22 cellular contexts compared by ENCODE assay signal in the genomic region with DNA sequence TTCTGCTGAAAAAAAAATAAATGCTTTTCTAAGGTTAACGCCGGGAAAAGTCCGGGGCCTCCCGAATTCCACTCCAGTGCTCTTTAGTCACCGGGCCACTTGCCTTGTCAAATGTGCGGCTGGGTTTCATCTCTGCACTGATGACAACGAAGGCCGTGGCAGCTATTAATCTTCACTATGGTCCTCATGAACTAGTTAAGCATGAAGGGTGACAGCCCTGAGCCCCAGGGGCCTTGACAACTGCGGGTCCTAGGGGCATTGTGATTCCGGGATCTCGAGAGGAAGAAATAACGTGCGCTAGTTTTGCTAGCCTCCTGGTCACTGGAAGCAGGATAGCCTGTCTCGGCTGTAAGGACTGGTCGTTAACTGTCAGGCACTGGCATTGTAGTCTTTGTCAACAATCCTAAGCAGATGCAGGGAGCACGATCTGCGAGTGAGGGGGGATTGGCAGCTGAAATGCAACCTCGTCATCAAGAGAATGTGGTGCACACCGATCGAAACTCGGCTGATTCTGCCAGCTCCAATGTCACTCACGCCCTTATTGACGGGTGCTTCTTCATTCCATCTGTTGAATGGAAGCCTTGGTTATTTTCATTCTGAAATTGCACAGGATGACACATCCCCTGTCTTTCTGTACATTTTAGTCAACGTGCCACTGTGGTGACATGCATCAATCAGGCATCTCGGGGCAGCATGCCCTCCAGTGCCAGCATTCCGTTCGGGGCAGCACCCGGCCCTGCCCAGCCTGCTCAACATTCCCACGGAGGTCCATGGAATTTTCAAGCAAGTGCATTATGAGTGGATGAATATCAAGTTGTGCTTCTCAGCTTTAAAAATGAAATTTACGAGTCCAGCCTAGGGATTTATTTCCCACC. TPM values are rescaled to one million over a fixed set of nuclear protein-coding genes. Genes with fewer than 3 reads are reported as not detected.
A peak's percentile ranks its signal among the peaks of the same experiment; 100 is the strongest.
DNase-seq lines count a peak whose midpoint lies in the region; TF ChIP-seq lines count a peak whose summit lies in the region.
"Had no signal": no experiment of that assay in that cellular context is flagged by ENCODE, and none has a peak within 500 bp of the region (broad histone marks: within the 10 kb centered on the region; RNA-seq: fewer than 3 reads in every experiment).

No MANE protein-coding gene starts in this region.

- H3K9me3 ChIP-seq in HEK293 (ENCODE audit: control insufficient read depth, insufficient read depth, low read depth, low read length) (no peaks in the 10 kb centered on the region), colonic mucosa (no peaks in the 10 kb centered on the region), trophoblast cell (ENCODE audit: insufficient read depth, low read depth, low read length) (peaks cover 3% of the 10 kb centered on the region), ascending aorta (no peaks in the 10 kb centered on the region)

- no peak overlapping the region for H3K4ac ChIP-seq in trophoblast cell (ENCODE audit: low read depth, low read length)

- no peak overlapping the region for H2BK12ac ChIP-seq in trophoblast cell (ENCODE audit: low read length)

- no peak overlapping the region for H4K8ac ChIP-seq in trophoblast cell (ENCODE audit: low read depth, low read length)

- CTCF ChIA-PET in HEK293 (lab: Yijun Ruan, JAX) = interaction anchor here (0.6 kb wide), 2 partner anchors 352 to 384 kb away, joined by 3 read pairs; no protein-coding TSS in a partner anchor

- TF ChIP-seq CTCF in HEK293 (tag by site-specific recombination; IDR thresholded peaks at IDR 0.05) = no peak
- TF ChIP-seq CTCF in colonic mucosa (IDR thresholded peaks at IDR 0.05) = no peak
- TF ChIP-seq CTCF in ascending aorta (IDR thresholded peaks at IDR 0.05) = no peak

- H2BK120ac ChIP-seq in trophoblast cell (ENCODE audit: insufficient read depth, low read length, poor library complexity) = no peak overlapping the region

- intact Hi-C loops in colonic mucosa (cut with DNase I) = no loop called here
- intact Hi-C loops in ascending aorta (cut with DNase I) = no loop called here

- H3K4me2 ChIP-seq in trophoblast cell (ENCODE audit: low read length) = no peak overlapping the region
- H3K4me2 ChIP-seq: KMS-11, PC-9 had no signal

- H2AFZ ChIP-seq in trophoblast cell (ENCODE audit: insufficient read depth, low read length, poor library complexity) = no peak overlapping the region
- H2AFZ ChIP-seq: PC-9 had no signal

- no peak overlapping the region for H4K91ac ChIP-seq in trophoblast cell (ENCODE audit: low read depth, low read length)

- peak; percentile 12 for DNase-seq in colonic mucosa
- peak; percentile 9 for DNase-seq in myocyte (ENCODE audit: low read depth)
- DNase-seq in trophoblast cell = peak; percentile 68 to 69
- no peak for DNase-seq in ascending aorta (ENCODE audit: low spot score in 2 of 2)
- no peak for DNase-seq in midbrain (lab: John Stamatoyannopoulos, UW)
- DNase-seq in activated CD8-positive, alpha-beta memory T cell treated with anti-CD3 and anti-CD28 coated beads, Interleukin-2, amount 50 U/mL, for 4 hours = no peak
- DNase-seq in activated gamma-delta T cell treated with Interleukin-2 at 50 U/mL for 16 hours = no peak
- DNase-seq: CD8-positive, alpha-beta memory T cell; DMS 273 treated with DMSO at 0.1 percent for 48 hours; DMS79; EL; GDM1; GOT3; HCEC 1CT; MM.1S; NCI-H2029; NCI-H2227 treated with DMSO at 0.1 percent for 48 hours; NCI-H526 treated with DMSO at 0.1 percent for 48 hours; PC-9 had no signal

- H3K4me3 ChIP-seq in HEK293 (ENCODE audit: low read depth, low read length) (no peak overlapping the region), colonic mucosa (no peak overlapping the region), trophoblast cell (ENCODE audit: low read depth, low read length) (no peak overlapping the region), ascending aorta (no peak overlapping the region)
- H3K4me3 ChIP-seq: GM12878, PC-9 had no signal

- H3K14ac ChIP-seq in trophoblast cell (ENCODE audit: low read length) = no peak overlapping the region

- no peaks in the 10 kb centered on the region for H3K79me1 ChIP-seq in trophoblast cell (ENCODE audit: low read length)

- H4K12ac ChIP-seq in trophoblast cell (ENCODE audit: low read depth, low read length) = no peak overlapping the region

- H3K36me3 ChIP-seq in HEK293 (ENCODE audit: control insufficient read depth in 2 of 2, insufficient read depth in 1 of 2, low read length in 2 of 2) = no peaks in the 10 kb centered on the region
- no peaks in the 10 kb centered on the region for H3K36me3 ChIP-seq in colonic mucosa
- no peaks in the 10 kb centered on the region for H3K36me3 ChIP-seq in trophoblast cell (ENCODE audit: control insufficient read depth in 1 of 2, insufficient read depth in 2 of 2, low read length in 2 of 2)
- no peaks in the 10 kb centered on the region for H3K36me3 ChIP-seq in ascending aorta

- no CpG with 5 or more reads among the region's 30 CpGs for WGBS in trophoblast cell (ENCODE audit: extremely low coverage, insufficient coverage, insufficient read length)

- no peak overlapping the region for H3K9ac ChIP-seq in colonic mucosa (ENCODE audit: low read depth in 2 of 2, low read length in 2 of 2)
- H3K9ac ChIP-seq in trophoblast cell (ENCODE audit: low read length) = no peak overlapping the region
- H3K9ac ChIP-seq: KMS-11 had no signal

- POLR2A ChIA-PET in HEK293 (lab: Yijun Ruan, JAX) = no interaction called here

- no peak overlapping the region for H2AK5ac ChIP-seq in trophoblast cell (ENCODE audit: low read length)

- H2BK5ac ChIP-seq in trophoblast cell (ENCODE audit: low read depth, low read length, poor library complexity) = no peak overlapping the region

- no peaks in the 10 kb centered on the region for H3K79me2 ChIP-seq in trophoblast cell (ENCODE audit: control insufficient read depth, insufficient read depth, low read length, poor library complexity)

- H3K27ac ChIP-seq in HEK293 (ENCODE audit: extremely low read depth, low read depth, low read length) (no peak overlapping the region), colonic mucosa (no peak overlapping the region), trophoblast cell (ENCODE audit: low read depth, low read length) (no peak overlapping the region), ascending aorta (no peak overlapping the region)
- H3K27ac ChIP-seq: KMS-11, PC-9 had no signal

- H3K23ac ChIP-seq in trophoblast cell (ENCODE audit: low read length) = no peak overlapping the region

- H3K27me3 ChIP-seq in colonic mucosa (no peaks in the 10 kb centered on the region), trophoblast cell (ENCODE audit: insufficient read depth, low read length) (no peaks in the 10 kb centered on the region), ascending aorta (no peaks in the 10 kb centered on the region)

- H3K18ac ChIP-seq in trophoblast cell (ENCODE audit: low read length) = no peak overlapping the region

- H3K4me1 ChIP-seq in HEK293 (ENCODE audit: control insufficient read depth, insufficient read depth, low read length) (peaks cover 3% of the 10 kb centered on the region; the same call in 1 of the 2 replicates), colonic mucosa (no peaks in the 10 kb centered on the region), trophoblast cell (ENCODE audit: control insufficient read depth in 1 of 2, insufficient read depth in 2 of 2, low read length in 2 of 2) (no peaks in the 10 kb centered on the region), ascending aorta (no peaks in the 10 kb centered on the region)

TF ChIP-seq in HEK293, 187 proteins besides CTCF, POLR2A, EP300 and RAD21:
- TF ChIP-seq ZNF366 (tag by site-specific recombination; conservative IDR thresholded peaks at IDR 0.05) (no peak), SCRT2 (tag by site-specific recombination; IDR thresholded peaks at IDR 0.05) (0 out of 2 replicates have a peak, but pooled peaks have one; percentile 11)

RNA-seq across cellular contexts. Expression of gene MGMT, which starts 51.5 kb away (rescaled TPM):
- total RNA-seq in colonic mucosa = 10 to 100 TPM; 17.5 to 18.2 TPM
- total RNA-seq in myocyte = 18.7 and 20.9 TPM in 2 replicates
- 19.4 TPM for polyA plus RNA-seq in myocyte (2012)
- 9.3 and 10.2 TPM in 2 replicates for polyA plus RNA-seq in trophoblast cell (2013)
- total RNA-seq in ascending aorta = 7.0 TPM

Comparison
In these comparisons a context has a peak if more than half of its experiments do, and no peak if none do; other contexts are left out.
1. DNase-seq: peak in colonic mucosa (single experiment), myocyte (single experiment) and trophoblast cell (2 of 2); none in ascending aorta (0 of 2), midbrain (single experiment), activated CD8-positive, alpha-beta memory T cell treated with anti-CD3 and anti-CD28 coated beads, Interleukin-2, amount 50 U/mL, for 4 hours (single experiment) and activated gamma-delta T cell treated with Interleukin-2 at 50 U/mL for 16 hours (single experiment).